In genomic region chr15:41969851-41970431, GRCh38 we compare ENCODE assay signal across 8 cellular contexts. TPM values are rescaled to one million over a fixed set of nuclear protein-coding genes. Genes with fewer than 3 reads are reported as not detected.
A peak's percentile ranks its signal among the peaks of the same experiment; 100 is the strongest.
DNase-seq lines count a peak whose midpoint lies in the region; TF ChIP-seq lines count a peak whose summit lies in the region.

No MANE protein-coding gene starts in this region.

- peaks cover 14% of the 10 kb centered on the region for H3K27me3 Mint-ChIP-seq in nephron progenitor cell (ENCODE audit: low read depth, poor library complexity)

- TF ChIP-seq POLR2A in breast epithelium (IDR thresholded peaks at IDR 0.05): no peak

- no peaks in the 10 kb centered on the region for H3K27me3 ChIP-seq in breast epithelium

- H3K4me3 ChIP-seq in breast epithelium: peak overlapping the region; percentile 6 to 93 (median 73)

- no peaks in the 10 kb centered on the region for H3K9me3 Mint-ChIP-seq in nephron progenitor cell

- H3K27ac ChIP-seq in breast epithelium: peak overlapping the region; percentile 96

- H3K36me3 Mint-ChIP-seq in nephron progenitor cell (ENCODE audit: low read depth): peaks cover 5% of the 10 kb centered on the region

- H3K36me3 ChIP-seq in breast epithelium: no peaks in the 10 kb centered on the region

- DNase-seq in EL (peak; percentile 50), NAMALWA (ENCODE audit: low spot score) (peak; percentile 27), breast epithelium (ENCODE audit: low spot score in 2 of 2) (peak; percentile 18 to 31), nephron progenitor cell (no peak), hepatic stellate cell (ENCODE audit: low spot score) (no peak), globus pallidus (ENCODE audit: low spot score) (no peak), DMS153 treated with DMSO at 0.1 percent for 48 hours (lab: John Stamatoyannopoulos, UW; ENCODE audit: unreplicated experiment) (no peak), islet precursor cell (no peak)

- peaks cover 0 to 11% of the 10 kb centered on the region in 2 donors for H3K4me1 ChIP-seq in breast epithelium

- intact Hi-C loops in breast epithelium (cut with DNase I; ENCODE audit: low total_unique reads): no loop called here

- TF ChIP-seq CTCF in breast epithelium (IDR thresholded peaks at IDR 0.05): no peak
- no peak for TF ChIP-seq CTCF in nephron progenitor cell (IDR thresholded peaks at IDR 0.05)

- H3K4me1 Mint-ChIP-seq in nephron progenitor cell: peaks cover 42% of the 10 kb centered on the region

- H3K9me3 ChIP-seq in breast epithelium: no peaks in the 10 kb centered on the region

- H3K27ac Mint-ChIP-seq in nephron progenitor cell: no peak overlapping the region

- peak overlapping the region; percentile 37 for H3K4me3 Mint-ChIP-seq in nephron progenitor cell

RNA-seq across cellular contexts. Expression of gene EHD4, which starts 2.4 kb away (rescaled TPM):
- 10 to 100 TPM; 30.2 to 30.5 (median 30.4) TPM for total RNA-seq in breast epithelium

RNA-seq across cellular contexts. Expression of gene PLA2G4E, which starts 50.9 kb away (rescaled TPM):
- total RNA-seq in breast epithelium: not detected

Comparison
In these comparisons a context has a peak if more than half of its experiments do, and no peak if none do; other contexts are left out.
1. DNase-seq: peak in EL (single experiment), NAMALWA (single experiment) and breast epithelium (2 of 2); none in nephron progenitor cell (single experiment), hepatic stellate cell (single experiment), globus pallidus (single experiment), DMS153 treated with DMSO at 0.1 percent for 48 hours (single experiment) and islet precursor cell (single experiment).